ENCODE assay signal across 20 cellular contexts in genomic region chr22:48332438-48333322, GRCh38.
DNase-seq lines count a peak whose midpoint lies in the region; ATAC-seq and FAIRE-seq lines count a peak whose summit lies in the region.
"Had no signal": no experiment of that assay in that cellular context is flagged by ENCODE, and none has a peak within 500 bp of the region (broad histone marks: within the 10 kb centered on the region; RNA-seq: fewer than 3 reads in every experiment).

No MANE protein-coding gene starts in this region.

- no peaks in the 10 kb centered on the region for H3K27me3 Mint-ChIP-seq in activated naive CD8-positive, alpha-beta T cell treated with anti-CD3 and anti-CD28 coated beads, Interleukin-2, amount 10 ng/mL, durations not matched to agents 7 days and 5 days
- H3K27me3 Mint-ChIP-seq in activated naive CD8-positive, alpha-beta T cell treated with anti-CD3 and anti-CD28 coated beads for 36 hours, result no peaks in the 10 kb centered on the region
- H3K27me3 Mint-ChIP-seq in naive thymus-derived CD4-positive, alpha-beta T cell, result peaks cover 0 to 6% (median 1%) of the 10 kb centered on the region in 5 donors
- no peaks in the 10 kb centered on the region for H3K27me3 Mint-ChIP-seq in activated naive CD4-positive, alpha-beta T cell treated with anti-CD3 and anti-CD28 coated beads, Interleukin-2, amount 10 ng/mL, durations not matched to agents 7 days and 5 days

- H3K4me3 ChIP-seq in naive thymus-derived CD4-positive, alpha-beta T cell (ENCODE audit: low read length), result no peak overlapping the region

- POLR2A ChIA-PET in activated naive CD8-positive, alpha-beta T cell treated with anti-CD3 and anti-CD28 coated beads, Interleukin-2, amount 10 ng/mL, durations not matched to agents 7 days and 5 days (lab: Charles Lee), result no interaction called here
- POLR2A ChIA-PET in naive thymus-derived CD4-positive, alpha-beta T cell (lab: Charles Lee), result no interaction called here

- no peaks in the 10 kb centered on the region for H3K27me3 ChIP-seq in naive thymus-derived CD4-positive, alpha-beta T cell (ENCODE audit: control insufficient read depth in 2 of 2, insufficient read depth in 2 of 2, low read length in 2 of 2)

- no peaks in the 10 kb centered on the region for H3K4me1 Mint-ChIP-seq in activated naive CD8-positive, alpha-beta T cell treated with anti-CD3 and anti-CD28 coated beads, Interleukin-2, amount 10 ng/mL, durations not matched to agents 7 days and 5 days
- no peaks in the 10 kb centered on the region for H3K4me1 Mint-ChIP-seq in activated naive CD8-positive, alpha-beta T cell treated with anti-CD3 and anti-CD28 coated beads for 36 hours
- peaks cover 0 to 1% (median 0%) of the 10 kb centered on the region in 7 donors for H3K4me1 Mint-ChIP-seq in naive thymus-derived CD4-positive, alpha-beta T cell
- no peaks in the 10 kb centered on the region for H3K4me1 Mint-ChIP-seq in activated naive CD4-positive, alpha-beta T cell treated with anti-CD3 and anti-CD28 coated beads, Interleukin-2, amount 10 ng/mL, durations not matched to agents 7 days and 5 days
- H3K4me1 Mint-ChIP-seq: CD14-positive monocyte had no signal

- no peak overlapping the region for H3K4me3 Mint-ChIP-seq in activated naive CD8-positive, alpha-beta T cell treated with anti-CD3 and anti-CD28 coated beads, Interleukin-2, amount 10 ng/mL, durations not matched to agents 7 days and 5 days
- no peak overlapping the region for H3K4me3 Mint-ChIP-seq in activated naive CD8-positive, alpha-beta T cell treated with anti-CD3 and anti-CD28 coated beads for 36 hours
- no peak overlapping the region for H3K4me3 Mint-ChIP-seq in naive thymus-derived CD4-positive, alpha-beta T cell
- no peak overlapping the region for H3K4me3 Mint-ChIP-seq in activated naive CD4-positive, alpha-beta T cell treated with anti-CD3 and anti-CD28 coated beads, Interleukin-2, amount 10 ng/mL, durations not matched to agents 7 days and 5 days
- H3K4me3 Mint-ChIP-seq: CD14-positive monocyte had no signal

- peaks cover 13% of the 10 kb centered on the region for H3K9me3 Mint-ChIP-seq in activated naive CD8-positive, alpha-beta T cell treated with anti-CD3 and anti-CD28 coated beads, Interleukin-2, amount 10 ng/mL, durations not matched to agents 7 days and 5 days
- H3K9me3 Mint-ChIP-seq in activated naive CD8-positive, alpha-beta T cell treated with anti-CD3 and anti-CD28 coated beads for 36 hours, result peaks cover 1% of the 10 kb centered on the region
- H3K9me3 Mint-ChIP-seq in naive thymus-derived CD4-positive, alpha-beta T cell, result peaks cover 0 to 16% (median 3%) of the 10 kb centered on the region in 11 donors
- H3K9me3 Mint-ChIP-seq in activated naive CD4-positive, alpha-beta T cell treated with anti-CD3 and anti-CD28 coated beads, Interleukin-2, amount 10 ng/mL, durations not matched to agents 7 days and 5 days, result peaks cover 24% of the 10 kb centered on the region

- H3K36me3 Mint-ChIP-seq in activated naive CD8-positive, alpha-beta T cell treated with anti-CD3 and anti-CD28 coated beads, Interleukin-2, amount 10 ng/mL, durations not matched to agents 7 days and 5 days, result no peaks in the 10 kb centered on the region
- no peaks in the 10 kb centered on the region for H3K36me3 Mint-ChIP-seq in activated naive CD8-positive, alpha-beta T cell treated with anti-CD3 and anti-CD28 coated beads for 36 hours
- no peaks in the 10 kb centered on the region for H3K36me3 Mint-ChIP-seq in naive thymus-derived CD4-positive, alpha-beta T cell
- H3K36me3 Mint-ChIP-seq in activated naive CD4-positive, alpha-beta T cell treated with anti-CD3 and anti-CD28 coated beads, Interleukin-2, amount 10 ng/mL, durations not matched to agents 7 days and 5 days, result no peaks in the 10 kb centered on the region
- H3K36me3 Mint-ChIP-seq: CD14-positive monocyte had no signal

- peak overlapping the region; percentile 19 for H3K27ac Mint-ChIP-seq in activated naive CD8-positive, alpha-beta T cell treated with anti-CD3 and anti-CD28 coated beads, Interleukin-2, amount 10 ng/mL, durations not matched to agents 7 days and 5 days
- H3K27ac Mint-ChIP-seq in activated naive CD8-positive, alpha-beta T cell treated with anti-CD3 and anti-CD28 coated beads for 36 hours, result no peak overlapping the region
- no peak overlapping the region for H3K27ac Mint-ChIP-seq in naive thymus-derived CD4-positive, alpha-beta T cell
- H3K27ac Mint-ChIP-seq in activated naive CD4-positive, alpha-beta T cell treated with anti-CD3 and anti-CD28 coated beads, Interleukin-2, amount 10 ng/mL, durations not matched to agents 7 days and 5 days, result no peak overlapping the region

- peak; percentile 99 for FAIRE-seq in urothelium cell line (lab: Jason Lieb, UNC)

- no peaks in the 10 kb centered on the region for H3K36me3 ChIP-seq in naive thymus-derived CD4-positive, alpha-beta T cell (ENCODE audit: control insufficient read depth in 2 of 3, insufficient read depth in 3 of 3, low read length in 3 of 3)

- intact Hi-C loops in naive thymus-derived CD4-positive, alpha-beta T cell (cut with micrococcal nuclease), result no loop called here

- ATAC-seq in activated naive CD8-positive, alpha-beta T cell treated with anti-CD3 and anti-CD28 coated beads, Interleukin-2, amount 10 ng/mL, durations not matched to agents 7 days and 5 days (ENCODE audit: low read depth), result no peak
- ATAC-seq in naive thymus-derived CD4-positive, alpha-beta T cell, result peak; percentile 14
- ATAC-seq: HCT116 had no signal

- H3K4me1 ChIP-seq in naive thymus-derived CD4-positive, alpha-beta T cell (ENCODE audit: control insufficient read depth in 2 of 2, insufficient read depth in 2 of 2, low read length in 2 of 2), result no peaks in the 10 kb centered on the region

- H3K9me3 ChIP-seq in naive thymus-derived CD4-positive, alpha-beta T cell (ENCODE audit: control insufficient read depth in 2 of 3, low read length in 3 of 3), result no peaks in the 10 kb centered on the region

- peak overlapping the region; percentile 58 for H3K27ac ChIP-seq in caudate nucleus (ENCODE audit: low read depth, low read length)
- H3K27ac ChIP-seq in naive thymus-derived CD4-positive, alpha-beta T cell (ENCODE audit: low read depth, low read length), result no peak overlapping the region

- DNase-seq in activated naive CD8-positive, alpha-beta T cell treated with anti-CD3 and anti-CD28 coated beads, Interleukin-2, amount 10 ng/mL, durations not matched to agents 7 days and 5 days, result no peak
- DNase-seq in activated naive CD8-positive, alpha-beta T cell treated with anti-CD3 and anti-CD28 coated beads for 36 hours, result no peak
- peak in 9 of 61 donors; percentile 17 to 80 (median 47) for DNase-seq in caudate nucleus (lab: John Stamatoyannopoulos, UW)
- no peak for DNase-seq in naive thymus-derived CD4-positive, alpha-beta T cell
- no peak for DNase-seq in urothelium cell line (ENCODE audit: low spot score)
- no peak for DNase-seq in activated naive CD4-positive, alpha-beta T cell treated with anti-CD3 and anti-CD28 coated beads, Interleukin-2, amount 10 ng/mL, durations not matched to agents 7 days and 5 days
- no peak for DNase-seq in GOT3 (lab: John Stamatoyannopoulos, UW)
- DNase-seq in NCI-H1048 (lab: John Stamatoyannopoulos, UW), result no peak
- DNase-seq: 8988T, DMS79 treated with DMSO at 0.1 percent for 48 hours, KG1, MV-4-11, NCI-H1436, NCI-H1930, NCI-H226, NCI-H524, NCI-H82, OCI-M1 had no signal

- CTCF ChIA-PET in naive thymus-derived CD4-positive, alpha-beta T cell (lab: Charles Lee), result no interaction called here
- CTCF ChIA-PET in activated naive CD4-positive, alpha-beta T cell treated with anti-CD3 and anti-CD28 coated beads, Interleukin-2, amount 10 ng/mL, durations not matched to agents 7 days and 5 days (lab: Charles Lee), result no interaction called here
